Comparison of ENCODE assay signal across 11 cellular contexts in the genomic region with DNA sequence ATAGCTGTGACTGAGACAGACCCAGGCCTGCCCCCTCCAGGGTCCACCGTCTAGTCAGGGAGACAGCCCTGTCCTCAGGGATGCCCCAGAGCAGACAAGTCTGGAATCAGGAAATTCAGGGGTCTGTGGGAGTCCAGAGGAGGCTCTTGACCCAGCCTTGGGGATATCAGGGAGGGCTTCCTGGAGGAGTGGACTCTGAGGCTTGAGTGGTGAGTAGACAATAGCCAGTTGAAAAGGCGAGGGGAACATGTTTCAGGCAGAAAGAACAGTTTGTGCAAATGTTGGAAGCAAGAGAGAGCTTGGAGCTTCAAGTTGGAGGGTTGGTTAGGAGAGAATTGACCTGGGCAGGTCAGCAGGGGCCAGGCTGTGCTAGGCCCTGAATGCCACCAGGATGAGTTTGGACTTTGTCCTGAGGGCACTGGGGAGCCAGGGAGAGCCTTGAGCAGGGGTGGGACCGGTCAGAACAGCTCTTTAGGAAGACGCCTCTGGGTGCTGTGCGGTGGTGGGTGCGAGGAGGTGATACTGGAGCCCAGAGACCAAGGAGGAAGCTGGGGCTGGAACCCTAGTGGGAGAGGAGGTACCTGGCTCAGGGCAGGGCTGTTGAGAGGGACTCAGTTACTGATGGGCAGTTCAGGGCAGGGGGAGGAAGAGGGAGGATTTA. TPM values are rescaled to one million over a fixed set of nuclear protein-coding genes. Genes with fewer than 3 reads are reported as not detected.
DNase-seq lines count a peak whose midpoint lies in the region; ATAC-seq, FAIRE-seq and TF ChIP-seq lines count a peak whose summit lies in the region.
"Had no signal": no experiment of that assay in that cellular context is flagged by ENCODE, and none has a peak within 500 bp of the region (broad histone marks: within the 10 kb centered on the region; RNA-seq: fewer than 3 reads in every experiment).

No MANE protein-coding gene starts in this region.

- no peaks in the 10 kb centered on the region for H3K9me3 Mint-ChIP-seq in natural killer cell treated with Interleukin-12 subunit alpha and Interleukin-12 subunit beta and Interleukin-15 and Interleukin-18, amount 100 ng/mL, for 72 hours

- H3K36me3 Mint-ChIP-seq in natural killer cell treated with Interleukin-12 subunit alpha and Interleukin-12 subunit beta and Interleukin-15 and Interleukin-18, amount 100 ng/mL, for 72 hours = peaks cover 19% of the 10 kb centered on the region

- no peak for TF ChIP-seq CTCF in HepG2 (CRISPR knock-in tag; IDR thresholded peaks at IDR 0.05)
- no peak for TF ChIP-seq CTCF in right lobe of liver (IDR thresholded peaks at IDR 0.05)

- peak overlapping the region; percentile 94; the same call in 1 of the 2 replicates for H3K4me2 ChIP-seq in HepG2 (ENCODE audit: low read depth, low read length)

- peak overlapping the region; percentile 97 for H3K4me3 Mint-ChIP-seq in natural killer cell treated with Interleukin-12 subunit alpha and Interleukin-12 subunit beta and Interleukin-15 and Interleukin-18, amount 100 ng/mL, for 72 hours

- FAIRE-seq in HepG2 (lab: Jason Lieb, UNC) = no peak
- FAIRE-seq: D721Med had no signal

- H3K79me2 ChIP-seq in HepG2 (ENCODE audit: insufficient read depth, low read length) = peaks cover 15% of the 10 kb centered on the region

- TF ChIP-seq RAD21 in HepG2 (CRISPR knock-in tag; IDR thresholded peaks at IDR 0.05) = no peak

- ATAC-seq in HepG2 (no peak), right lobe of liver (no peak)
- ATAC-seq in natural killer cell treated with Interleukin-12 subunit alpha and Interleukin-12 subunit beta and Interleukin-15 and Interleukin-18, amount 100 ng/mL, for 72 hours = no peak

- H3K27ac Mint-ChIP-seq in natural killer cell treated with Interleukin-12 subunit alpha and Interleukin-12 subunit beta and Interleukin-15 and Interleukin-18, amount 100 ng/mL, for 72 hours = peak overlapping the region; percentile 69 to 96

- POLR2A ChIA-PET in HepG2 (lab: Yijun Ruan, JAX) = no interaction called here

- no TSS peak for BruUV-seq in HepG2 (replicated peaks; lab: Mats Ljungman, UMichigan)

- TF ChIP-seq EP300 in HepG2 (IDR thresholded peaks at IDR 0.05; ENCODE audit: low read depth in 2 of 2, low read length in 2 of 2) (no peak), HepG2 (CRISPR knock-in tag; IDR thresholded peaks at IDR 0.05; ENCODE audit: borderline replicate concordance) (no peak)

- H3K9me3 ChIP-seq in HepG2 (ENCODE audit: low read length) (no peaks in the 10 kb centered on the region), right lobe of liver (no peaks in the 10 kb centered on the region), adipocyte (ENCODE audit: control insufficient read depth, low read length) (no peaks in the 10 kb centered on the region)

- DNase-seq in HepG2 (ENCODE audit: low spot score) (no peak), right lobe of liver (no peak), adipocyte (ENCODE audit: low read depth) (no peak), AG08395 (ENCODE audit: low spot score) (no peak), SKM-1 treated with dmso at 0.1 percent for 144 hours (lab: John Stamatoyannopoulos, UW; ENCODE audit: unreplicated experiment) (no peak), H4 (ENCODE audit: low spot score) (no peak)
- no peak for DNase-seq in natural killer cell treated with Interleukin-12 subunit alpha and Interleukin-12 subunit beta and Interleukin-15 and Interleukin-18, amount 100 ng/mL, for 72 hours (ENCODE audit: low spot score)
- DNase-seq in stimulated activated CD4-positive, alpha-beta T cell treated with anti-CD3 and anti-CD28 coated beads, Interleukin-2, amount 100 ng/mL, for 48 hours = no peak
- DNase-seq: NCI-H748 treated with DMSO at 0.1 percent for 48 hours had no signal

- H3K4me3 ChIP-seq in HepG2 (replicated peaks in 1 of 3; ENCODE audit: insufficient read depth in 1 of 3, low read depth in 2 of 3, low read length in 3 of 3) = peak overlapping the region in 1 of 3 experiments; percentile 17; a peak in 1 of 6 replicates
- H3K4me3 ChIP-seq in right lobe of liver = no peak overlapping the region
- no peak overlapping the region for H3K4me3 ChIP-seq in adipocyte (ENCODE audit: low read length)

- intact Hi-C loops in HepG2 (cut with micrococcal nuclease; ENCODE audit: unreplicated experiment) = no loop called here
- intact Hi-C loops in right lobe of liver (cut with DNase I) = no loop called here

- H3K36me3 ChIP-seq in HepG2 (replicated peaks in 1 of 2; ENCODE audit: control insufficient read depth in 1 of 2, insufficient read depth in 2 of 2, low read length in 2 of 2) = peaks cover 18 to 40% of the 10 kb centered on the region in 2 experiments
- H3K36me3 ChIP-seq in right lobe of liver = peaks cover 0 to 40% (median 12%) of the 10 kb centered on the region in 4 donors
- H3K36me3 ChIP-seq in adipocyte (ENCODE audit: control insufficient read depth, insufficient read depth, low read length, severe bottlenecking) = peaks cover 39% of the 10 kb centered on the region

- H3K27me3 ChIP-seq in HepG2 (ENCODE audit: control insufficient read depth in 1 of 2, insufficient read depth in 2 of 2, low read length in 2 of 2) = no peaks in the 10 kb centered on the region
- no peaks in the 10 kb centered on the region for H3K27me3 ChIP-seq in right lobe of liver
- no peaks in the 10 kb centered on the region for H3K27me3 ChIP-seq in adipocyte (replicated peaks; ENCODE audit: control insufficient read depth, insufficient read depth, low read length)

- H3K27ac ChIP-seq in HepG2 (ENCODE audit: extremely low read length, insufficient read depth, low read length) (no peak overlapping the region), right lobe of liver (no peak overlapping the region)

- CTCF ChIA-PET in HepG2 (lab: Yijun Ruan, JAX; ENCODE audit: low intra/inter-chr PET ratio, low total read pairs) = no interaction called here

- H3K4me1 Mint-ChIP-seq in natural killer cell treated with Interleukin-12 subunit alpha and Interleukin-12 subunit beta and Interleukin-15 and Interleukin-18, amount 100 ng/mL, for 72 hours (ENCODE audit: low read depth in 2 of 2) = peaks cover 43 to 48% of the 10 kb centered on the region in 2 donors

- no peaks in the 10 kb centered on the region for H3K27me3 Mint-ChIP-seq in natural killer cell treated with Interleukin-12 subunit alpha and Interleukin-12 subunit beta and Interleukin-15 and Interleukin-18, amount 100 ng/mL, for 72 hours

- H3K4me1 ChIP-seq in HepG2 (ENCODE audit: insufficient read depth, low read length) (peaks cover 25% of the 10 kb centered on the region), right lobe of liver (peaks cover 0 to 17% (median 12%) of the 10 kb centered on the region in 4 donors), adipocyte (ENCODE audit: control insufficient read depth, insufficient read depth, low read length) (peaks cover 15% of the 10 kb centered on the region)

- TF ChIP-seq POLR2A in HepG2 (IDR thresholded peaks at IDR 0.05; ENCODE audit: insufficient read depth in 1 of 2, low read depth in 2 of 2, low read length in 2 of 2) = no peak
- no peak for TF ChIP-seq POLR2A in right lobe of liver (IDR thresholded peaks at IDR 0.05)

- in situ Hi-C loops in HepG2 (cut with HindIII; ENCODE audit: extremely low pct_ligation_motif_present, low pct_unique_long_range_greater_than_20kb) = no loop called here

- peaks cover 8% of the 10 kb centered on the region; the same call in 1 of the 2 replicates for H4K20me1 ChIP-seq in HepG2 (ENCODE audit: insufficient read depth, low read length)

- no peak overlapping the region for H2AFZ ChIP-seq in HepG2 (ENCODE audit: low read length)

- 83% methylated on average over 6 of the region's 6 CpGs for WGBS in HepG2 (ENCODE audit: low lambda C conversion rate)
- 79% methylated on average over 6 of the region's 6 CpGs for WGBS in right lobe of liver (ENCODE audit: insufficient coverage, low coverage, low lambda C conversion rate, missing lambda C conversion rate)

- H3K9ac ChIP-seq in HepG2 (ENCODE audit: insufficient read depth, low read depth, low read length) (peak overlapping the region; percentile 31; the same call in 1 of the 2 replicates), adipocyte (ENCODE audit: low read length) (peak overlapping the region; percentile 91)

RNA-seq across cellular contexts. Expression of a gene that starts 2.7 kb away (rescaled TPM):
- total RNA-seq in HepG2 (2016; rRNA removed; fragmentation: Illumina TruSeq; extraction: Trizol) = 5.9 and 6.3 TPM in 2 replicates
- 3.4 and 3.5 TPM in 2 replicates for total RNA-seq in HepG2 (2016; cell fraction: cytosol; rRNA removed; fragmentation: Illumina TruSeq; extraction: Trizol; ENCODE audit: low read depth)
- total RNA-seq in HepG2 (2016; cell fraction: insoluble cytoplasmic fraction; rRNA removed; fragmentation: Illumina TruSeq; extraction: Trizol) = 3.8 and 7.1 TPM in 2 replicates
- 4.5 and 5.0 TPM in 2 replicates for total RNA-seq in HepG2 (2016; cell fraction: membrane; rRNA removed; fragmentation: Illumina TruSeq; extraction: Trizol)
- total RNA-seq in HepG2 (2016; cell fraction: nucleus; rRNA removed; fragmentation: Illumina TruSeq; extraction: Trizol) = 4.4 and 5.5 TPM in 2 replicates
- 2.9 and 3.0 TPM in 2 replicates for polyA plus RNA-seq in HepG2 (2011; rRNA removed)
- 2.1 and 2.2 TPM in 2 replicates for polyA plus RNA-seq in HepG2 (2011; cell fraction: cytosol; rRNA removed)
- polyA plus RNA-seq in HepG2 (2011; cell fraction: nucleus; rRNA removed) = 10.1 and 11.8 TPM in 2 replicates
- 10.0 TPM in 2 replicates for polyA plus RNA-seq in HepG2 (2012)
- polyA plus RNA-seq in HepG2 (2016; cell fraction: cytosol; fragmentation: Illumina TruSeq; extraction: Trizol; ENCODE audit: low read depth) = 1.6 and 1.8 TPM in 2 replicates
- 9.0 and 10.3 TPM in 2 replicates for polyA plus RNA-seq in HepG2 (2016; cell fraction: insoluble cytoplasmic fraction; fragmentation: Illumina TruSeq; extraction: Trizol; ENCODE audit: low read depth)
- polyA plus RNA-seq in HepG2 (2016; cell fraction: membrane; fragmentation: Illumina TruSeq; extraction: Trizol; ENCODE audit: low read depth) = 3.6 and 3.9 TPM in 2 replicates
- polyA plus RNA-seq in HepG2 (2016; cell fraction: nucleus; fragmentation: Illumina TruSeq; extraction: Trizol; ENCODE audit: insufficient read depth, low read depth) = 22.8 and 25.7 TPM in 2 replicates
- 1.8 and 6.2 TPM in 2 replicates for polyA minus RNA-seq in HepG2 (2011; rRNA and poly(A)+ RNA removed; ENCODE audit: low replicate concordance)
- 0.99 and 1.7 TPM in 2 replicates for polyA minus RNA-seq in HepG2 (2011; cell fraction: cytosol; rRNA and poly(A)+ RNA removed)
- polyA minus RNA-seq in HepG2 (2011; cell fraction: nucleus; rRNA and poly(A)+ RNA removed) = 6.3 and 7.5 TPM in 2 replicates
- 10 to 100 TPM in 2 of 6 experiments, 1 to 10 TPM in 4; 5.8 to 15.1 (median 9.1) TPM for total RNA-seq in right lobe of liver
- 10 to 100 TPM; 42.8 to 58.4 TPM for total RNA-seq in natural killer cell treated with Interleukin-12 subunit alpha and Interleukin-12 subunit beta and Interleukin-15 and Interleukin-18, amount 100 ng/mL, for 72 hours
- total RNA-seq in H4 (2014; rRNA removed; shearing (Covaris generic)) = 3.4 and 3.6 TPM in 2 replicates

RNA-seq across cellular contexts. Expression of a gene that starts 15.7 kb away (rescaled TPM):
- total RNA-seq in HepG2 (2016; rRNA removed; fragmentation: Illumina TruSeq; extraction: Trizol) (1.00 and 1.9 TPM in 2 replicates), right lobe of liver (1 to 10 TPM; 2.2 to 5.8 (median 4.4) TPM)
- 0.81 and 1.1 TPM in 2 replicates for total RNA-seq in HepG2 (2016; cell fraction: cytosol; rRNA removed; fragmentation: Illumina TruSeq; extraction: Trizol; ENCODE audit: low read depth)
- total RNA-seq in HepG2 (2016; cell fraction: insoluble cytoplasmic fraction; rRNA removed; fragmentation: Illumina TruSeq; extraction: Trizol) = 1.1 and 1.8 TPM in 2 replicates
- 1.0 and 1.2 TPM in 2 replicates for total RNA-seq in HepG2 (2016; cell fraction: membrane; rRNA removed; fragmentation: Illumina TruSeq; extraction: Trizol)
- total RNA-seq in HepG2 (2016; cell fraction: nucleus; rRNA removed; fragmentation: Illumina TruSeq; extraction: Trizol) = 0.78 and 1.0 TPM in 2 replicates
- 0.88 and 1.3 TPM in 2 replicates for polyA plus RNA-seq in HepG2 (2011; rRNA removed)
- 0.60 and 0.93 TPM in 2 replicates for polyA plus RNA-seq in HepG2 (2011; cell fraction: cytosol; rRNA removed)
- polyA plus RNA-seq in HepG2 (2011; cell fraction: nucleus; rRNA removed) = 5.3 and 5.5 TPM in 2 replicates
- 2.8 and 3.1 TPM in 2 replicates for polyA plus RNA-seq in HepG2 (2012)
- polyA plus RNA-seq in HepG2 (2016; cell fraction: cytosol; fragmentation: Illumina TruSeq; extraction: Trizol; ENCODE audit: low read depth) = 2.2 and 2.5 TPM in 2 replicates
- 1.8 and 2.4 TPM in 2 replicates for polyA plus RNA-seq in HepG2 (2016; cell fraction: insoluble cytoplasmic fraction; fragmentation: Illumina TruSeq; extraction: Trizol; ENCODE audit: low read depth)
- 1.7 and 2.2 TPM in 2 replicates for polyA plus RNA-seq in HepG2 (2016; cell fraction: membrane; fragmentation: Illumina TruSeq; extraction: Trizol; ENCODE audit: low read depth)
- 4.5 and 6.9 TPM in 2 replicates for polyA plus RNA-seq in HepG2 (2016; cell fraction: nucleus; fragmentation: Illumina TruSeq; extraction: Trizol; ENCODE audit: insufficient read depth, low read depth)
- 0.35 and 1.3 TPM in 2 replicates for polyA minus RNA-seq in HepG2 (2011; rRNA and poly(A)+ RNA removed; ENCODE audit: low replicate concordance)
- 1.2 and 1.5 TPM in 2 replicates for polyA minus RNA-seq in HepG2 (2011; cell fraction: cytosol; rRNA and poly(A)+ RNA removed)
- 0.99 and 1.4 TPM in 2 replicates for polyA minus RNA-seq in HepG2 (2011; cell fraction: nucleus; rRNA and poly(A)+ RNA removed)
- 10 to 100 TPM; 14.0 to 16.1 TPM for total RNA-seq in natural killer cell treated with Interleukin-12 subunit alpha and Interleukin-12 subunit beta and Interleukin-15 and Interleukin-18, amount 100 ng/mL, for 72 hours
- 5.7 and 7.2 TPM in 2 replicates for total RNA-seq in H4 (2014; rRNA removed; shearing (Covaris generic))

RNA-seq across cellular contexts. Expression of a gene that starts 28.0 kb away (rescaled TPM):
- total RNA-seq in HepG2 (2016; rRNA removed; fragmentation: Illumina TruSeq; extraction: Trizol) (5.8 and 8.8 TPM in 2 replicates), right lobe of liver (1 to 10 TPM; 1.8 to 8.0 (median 3.1) TPM)
- total RNA-seq in HepG2 (2016; cell fraction: cytosol; rRNA removed; fragmentation: Illumina TruSeq; extraction: Trizol; ENCODE audit: low read depth) = 3.1 and 3.4 TPM in 2 replicates
- total RNA-seq in HepG2 (2016; cell fraction: insoluble cytoplasmic fraction; rRNA removed; fragmentation: Illumina TruSeq; extraction: Trizol) = 5.9 and 8.8 TPM in 2 replicates
- 6.6 and 7.4 TPM in 2 replicates for total RNA-seq in HepG2 (2016; cell fraction: membrane; rRNA removed; fragmentation: Illumina TruSeq; extraction: Trizol)
- total RNA-seq in HepG2 (2016; cell fraction: nucleus; rRNA removed; fragmentation: Illumina TruSeq; extraction: Trizol) = 4.6 and 5.1 TPM in 2 replicates
- polyA plus RNA-seq in HepG2 (2011; rRNA removed) = 6.1 and 11.1 TPM in 2 replicates
- polyA plus RNA-seq in HepG2 (2011; cell fraction: cytosol; rRNA removed) = 7.0 and 10.6 TPM in 2 replicates
- polyA plus RNA-seq in HepG2 (2011; cell fraction: nucleus; rRNA removed) = 18.7 and 18.8 TPM in 2 replicates
- 7.0 and 13.6 TPM in 2 replicates for polyA plus RNA-seq in HepG2 (2012)
- 1.8 and 1.9 TPM in 2 replicates for polyA plus RNA-seq in HepG2 (2016; cell fraction: cytosol; fragmentation: Illumina TruSeq; extraction: Trizol; ENCODE audit: low read depth)
- 9.2 and 11.0 TPM in 2 replicates for polyA plus RNA-seq in HepG2 (2016; cell fraction: insoluble cytoplasmic fraction; fragmentation: Illumina TruSeq; extraction: Trizol; ENCODE audit: low read depth)
- 5.1 and 5.2 TPM in 2 replicates for polyA plus RNA-seq in HepG2 (2016; cell fraction: membrane; fragmentation: Illumina TruSeq; extraction: Trizol; ENCODE audit: low read depth)
- polyA plus RNA-seq in HepG2 (2016; cell fraction: nucleus; fragmentation: Illumina TruSeq; extraction: Trizol; ENCODE audit: insufficient read depth, low read depth) = 13.0 and 13.4 TPM in 2 replicates
- 2.1 and 9.7 TPM in 2 replicates for polyA minus RNA-seq in HepG2 (2011; rRNA and poly(A)+ RNA removed; ENCODE audit: low replicate concordance)
- polyA minus RNA-seq in HepG2 (2011; cell fraction: cytosol; rRNA and poly(A)+ RNA removed) = 8.9 and 9.3 TPM in 2 replicates
- 5.4 and 6.2 TPM in 2 replicates for polyA minus RNA-seq in HepG2 (2011; cell fraction: nucleus; rRNA and poly(A)+ RNA removed)
- total RNA-seq in natural killer cell treated with Interleukin-12 subunit alpha and Interleukin-12 subunit beta and Interleukin-15 and Interleukin-18, amount 100 ng/mL, for 72 hours = 1 to 10 TPM; 4.8 to 9.7 TPM
- total RNA-seq in H4 (2014; rRNA removed; shearing (Covaris generic)) = 3.3 and 3.7 TPM in 2 replicates

RNA-seq across cellular contexts. Expression of a gene that starts 50.6 kb away (rescaled TPM):
- total RNA-seq in HepG2 (2016; rRNA removed; fragmentation: Illumina TruSeq; extraction: Trizol) = 0.07 TPM in 1 of 2 replicates, not detected in the other
- total RNA-seq in HepG2 (2016; cell fraction: cytosol; rRNA removed; fragmentation: Illumina TruSeq; extraction: Trizol; ENCODE audit: low read depth) = 0.71 TPM in 1 of 2 replicates, not detected in the other
- 0.15 TPM in 1 of 2 replicates, not detected in the other for total RNA-seq in HepG2 (2016; cell fraction: insoluble cytoplasmic fraction; rRNA removed; fragmentation: Illumina TruSeq; extraction: Trizol)
- 0.07 TPM in 1 of 2 replicates, not detected in the other for total RNA-seq in HepG2 (2016; cell fraction: membrane; rRNA removed; fragmentation: Illumina TruSeq; extraction: Trizol)
- total RNA-seq in HepG2 (2016; cell fraction: nucleus; rRNA removed; fragmentation: Illumina TruSeq; extraction: Trizol) = not detected in 2 replicates
- polyA plus RNA-seq in HepG2 (2011; rRNA removed) = 1.6 and 3.9 TPM in 2 replicates
- polyA plus RNA-seq in HepG2 (2011; cell fraction: cytosol; rRNA removed) = 0.85 and 2.3 TPM in 2 replicates
- 0.59 and 1.6 TPM in 2 replicates for polyA plus RNA-seq in HepG2 (2011; cell fraction: nucleus; rRNA removed)
- polyA plus RNA-seq in HepG2 (2012) = 4.2 and 10.7 TPM in 2 replicates
- polyA plus RNA-seq in HepG2 (2016; cell fraction: cytosol; fragmentation: Illumina TruSeq; extraction: Trizol; ENCODE audit: low read depth) = not detected in 2 replicates
- 0.44 TPM in 1 of 2 replicates, not detected in the other for polyA plus RNA-seq in HepG2 (2016; cell fraction: insoluble cytoplasmic fraction; fragmentation: Illumina TruSeq; extraction: Trizol; ENCODE audit: low read depth)
- polyA plus RNA-seq in HepG2 (2016; cell fraction: membrane; fragmentation: Illumina TruSeq; extraction: Trizol; ENCODE audit: low read depth) = 0.09 TPM in 1 of 2 replicates, not detected in the other
- polyA plus RNA-seq in HepG2 (2016; cell fraction: nucleus; fragmentation: Illumina TruSeq; extraction: Trizol; ENCODE audit: insufficient read depth, low read depth) = 0.45 and 1.1 TPM in 2 replicates
- 2.5 and 3.0 TPM in 2 replicates for polyA minus RNA-seq in HepG2 (2011; rRNA and poly(A)+ RNA removed; ENCODE audit: low replicate concordance)
- 1.8 and 2.6 TPM in 2 replicates for polyA minus RNA-seq in HepG2 (2011; cell fraction: cytosol; rRNA and poly(A)+ RNA removed)
- 0.39 and 0.75 TPM in 2 replicates for polyA minus RNA-seq in HepG2 (2011; cell fraction: nucleus; rRNA and poly(A)+ RNA removed)
- 10 to 100 TPM in 1 of 6 experiments, 1 to 10 TPM in 5; 3.3 to 19.8 (median 5.9) TPM for total RNA-seq in right lobe of liver
- 1 to 10 TPM; 1.3 to 7.6 TPM for total RNA-seq in natural killer cell treated with Interleukin-12 subunit alpha and Interleukin-12 subunit beta and Interleukin-15 and Interleukin-18, amount 100 ng/mL, for 72 hours
- total RNA-seq in H4 (2014; rRNA removed; shearing (Covaris generic)) = 0.04 TPM in 1 of 2 replicates, not detected in the other
- total RNA-seq: M059J had no signal
